ENCODE assay signal across 11 cellular contexts in the genomic region with DNA sequence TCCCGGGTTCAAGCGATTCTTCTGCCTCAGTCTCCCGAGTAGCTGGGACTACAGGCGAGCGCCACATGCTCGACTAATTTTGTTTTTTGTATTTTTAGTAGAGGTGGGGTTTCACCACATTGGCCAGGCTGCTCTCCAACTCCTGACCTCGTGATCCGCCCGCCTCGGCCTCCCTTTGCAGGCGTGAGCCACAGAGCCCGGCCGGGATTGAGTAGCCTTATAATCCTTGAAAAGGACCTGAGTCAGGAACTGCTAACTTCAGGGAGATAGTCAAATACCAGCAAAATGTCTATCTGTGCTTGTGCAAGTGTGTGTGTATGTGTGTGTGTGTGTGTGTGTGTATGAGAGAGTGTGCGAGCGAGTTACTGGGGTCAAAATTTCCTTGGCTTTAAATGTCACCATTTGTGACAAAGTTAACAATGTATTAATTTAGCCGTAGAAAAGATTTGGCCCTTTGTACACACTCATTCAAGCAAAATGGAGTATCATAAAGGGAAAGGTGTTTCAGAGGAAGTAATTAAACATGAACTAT. TPM values are rescaled to one million over a fixed set of nuclear protein-coding genes. Genes with fewer than 3 reads are reported as not detected.
A peak's percentile ranks its signal among the peaks of the same experiment; 100 is the strongest.
DNase-seq lines count a peak whose midpoint lies in the region; ATAC-seq and TF ChIP-seq lines count a peak whose summit lies in the region.
"Had no signal": no experiment of that assay in that cellular context is flagged by ENCODE, and none has a peak within 500 bp of the region (broad histone marks: within the 10 kb centered on the region; RNA-seq: fewer than 3 reads in every experiment).

No MANE protein-coding gene starts in this region.

- H3K27me3 Mint-ChIP-seq in activated T-helper 1 cell treated with anti-CD3 and anti-CD28 coated beads, Interleukin-12 subunit alpha, Interleukin-12 subunit beta, Interleukin-2, Interleukin-4 antibody, amounts not matched to agents 30 ng/mL and 10 ng/mL and 1 ng/mL, durations not matched to agents 14 hours and 24 hours and 36 hours (ENCODE audit: insufficient read depth), result no peaks in the 10 kb centered on the region

- peak overlapping the region; percentile 58 for H3K4me3 Mint-ChIP-seq in activated T-helper 1 cell treated with anti-CD3 and anti-CD28 coated beads, Interleukin-12 subunit alpha, Interleukin-12 subunit beta, Interleukin-2, Interleukin-4 antibody, amounts not matched to agents 30 ng/mL and 10 ng/mL and 1 ng/mL, durations not matched to agents 14 hours and 24 hours and 36 hours

- peak overlapping the region in 7 of 8 donors; percentile 99 to 100 (median 99) for H3K27ac ChIP-seq in spleen

- H3K27ac Mint-ChIP-seq in activated T-helper 1 cell treated with anti-CD3 and anti-CD28 coated beads, Interleukin-12 subunit alpha, Interleukin-12 subunit beta, Interleukin-2, Interleukin-4 antibody, amounts not matched to agents 30 ng/mL and 10 ng/mL and 1 ng/mL, durations not matched to agents 14 hours and 24 hours and 36 hours, result peak overlapping the region; percentile 47

- TF ChIP-seq CTCF in spleen (IDR thresholded peaks at IDR 0.05 in 8 of 11, conservative IDR thresholded peaks at IDR 0.05 in 3 of 11), result no peak

- no peaks in the 10 kb centered on the region for H3K9me3 Mint-ChIP-seq in activated T-helper 1 cell treated with anti-CD3 and anti-CD28 coated beads, Interleukin-12 subunit alpha, Interleukin-12 subunit beta, Interleukin-2, Interleukin-4 antibody, amounts not matched to agents 30 ng/mL and 10 ng/mL and 1 ng/mL, durations not matched to agents 14 hours and 24 hours and 36 hours

- TF ChIP-seq POLR2A in spleen (IDR thresholded peaks at IDR 0.05), result no peak

- ATAC-seq in GM21717 (IDR thresholded peaks at IDR 0.05; ENCODE audit: unreplicated experiment), result no peak

- H3K4me1 ChIP-seq in iPS-15b (ENCODE audit: control insufficient read depth, insufficient read depth, low read length) (no peaks in the 10 kb centered on the region), spleen (peaks cover 7 to 29% (median 24%) of the 10 kb centered on the region in 6 donors)

- peaks cover 6% of the 10 kb centered on the region for H3K4me1 Mint-ChIP-seq in activated T-helper 1 cell treated with anti-CD3 and anti-CD28 coated beads, Interleukin-12 subunit alpha, Interleukin-12 subunit beta, Interleukin-2, Interleukin-4 antibody, amounts not matched to agents 30 ng/mL and 10 ng/mL and 1 ng/mL, durations not matched to agents 14 hours and 24 hours and 36 hours (ENCODE audit: low read depth)

- no peaks in the 10 kb centered on the region for H3K27me3 ChIP-seq in iPS-15b (ENCODE audit: control insufficient read depth, insufficient read depth, low read length)
- H3K27me3 ChIP-seq in spleen (replicated peaks in 1 of 7), result no peaks in the 10 kb centered on the region

- H3K9me3 ChIP-seq in iPS-15b (ENCODE audit: control insufficient read depth, insufficient read depth, low read length) (peaks cover 4% of the 10 kb centered on the region), spleen (no peaks in the 10 kb centered on the region)

- H3K4me3 ChIP-seq in iPS-15b (ENCODE audit: low read depth, low read length), result peak overlapping the region; percentile 61
- peak overlapping the region in 3 of 8 donors; percentile 54 to 88 (median 73) for H3K4me3 ChIP-seq in spleen

- intact Hi-C loops in activated T-helper 1 cell treated with anti-CD3 and anti-CD28 coated beads, Interleukin-12 subunit alpha, Interleukin-12 subunit beta, Interleukin-2, Interleukin-4 antibody, amounts not matched to agents 30 ng/mL and 10 ng/mL and 1 ng/mL, durations not matched to agents 14 hours and 24 hours and 36 hours (cut with micrococcal nuclease), result loop anchor here (5.0 to 10.0 kb wide), 4 partner anchors 126 to 1964 kb away; a partner anchor contains a TSS
- intact Hi-C loops in spleen (cut with DNase I; ENCODE audit: low total_unique reads), result loop anchor here (5.0 to 10.0 kb wide), 2 partner anchors 201 to 326 kb away; a partner anchor contains a TSS

- peak; percentile 13 for DNase-seq in NCI-H748 (lab: John Stamatoyannopoulos, UW; ENCODE audit: unreplicated experiment)
- DNase-seq in NCI-H748 treated with DMSO at 0.1 percent for 48 hours (lab: John Stamatoyannopoulos, UW), result no peak
- DNase-seq in activated T-helper 1 cell treated with anti-CD3 and anti-CD28 coated beads, Interleukin-12 subunit alpha, Interleukin-12 subunit beta, Interleukin-2, Interleukin-4 antibody, amounts not matched to agents 30 ng/mL and 10 ng/mL and 1 ng/mL, durations not matched to agents 14 hours and 24 hours and 36 hours (ENCODE audit: low spot score), result no peak
- DNase-seq in spleen, result no peak
- DNase-seq in iPS-NIHi11 (ENCODE audit: low spot score), result no peak
- no peak for DNase-seq in stimulated activated naive CD4-positive, alpha-beta T cell treated with Interleukin-2 at 50 U/mL for 16 hours (lab: John Stamatoyannopoulos, UW)

- H3K36me3 ChIP-seq in iPS-15b (ENCODE audit: control insufficient read depth, insufficient read depth, low read length) (no peaks in the 10 kb centered on the region), spleen (no peaks in the 10 kb centered on the region)

- peaks cover 2% of the 10 kb centered on the region for H3K36me3 Mint-ChIP-seq in activated T-helper 1 cell treated with anti-CD3 and anti-CD28 coated beads, Interleukin-12 subunit alpha, Interleukin-12 subunit beta, Interleukin-2, Interleukin-4 antibody, amounts not matched to agents 30 ng/mL and 10 ng/mL and 1 ng/mL, durations not matched to agents 14 hours and 24 hours and 36 hours (ENCODE audit: low read depth)

- WGBS in spleen, 5 donors, result 68 to 90% (median 76%) methylated on average over 14 to 16 of the region's 16 CpGs

- no peak overlapping the region for H3K9ac ChIP-seq in iPS-15b (ENCODE audit: low read depth, low read length)

RNA-seq across cellular contexts. Expression of a gene that starts 1.8 kb away (rescaled TPM):
- 26.4 and 28.1 TPM in 2 replicates for total RNA-seq in activated T-helper 1 cell treated with anti-CD3 and anti-CD28 coated beads, Interleukin-12 subunit alpha, Interleukin-12 subunit beta, Interleukin-2, Interleukin-4 antibody, amounts not matched to agents 30 ng/mL and 10 ng/mL and 1 ng/mL, durations not matched to agents 14 hours and 24 hours and 36 hours
- 10 to 100 TPM; 32.1 to 68.2 (median 51.2) TPM for total RNA-seq in spleen
- polyA plus RNA-seq in spleen, result 10 to 100 TPM in 1 of 3 donors, 1 to 10 TPM in 2; 8.0 to 16.0 (median 8.2) TPM

RNA-seq across cellular contexts. Expression of a gene that starts 27.4 kb away (rescaled TPM):
- total RNA-seq in activated T-helper 1 cell treated with anti-CD3 and anti-CD28 coated beads, Interleukin-12 subunit alpha, Interleukin-12 subunit beta, Interleukin-2, Interleukin-4 antibody, amounts not matched to agents 30 ng/mL and 10 ng/mL and 1 ng/mL, durations not matched to agents 14 hours and 24 hours and 36 hours, result not detected in 2 replicates
- not detected for total RNA-seq in spleen
- not detected for polyA plus RNA-seq in spleen
- total RNA-seq: temporal lobe had no signal
- polyA plus RNA-seq: BJ, esophagus had no signal
